9 cellular contexts compared by ENCODE assay signal in genomic region chr14:72513994-72514659, GRCh38.
DNase-seq lines count a peak whose midpoint lies in the region; ATAC-seq and TF ChIP-seq lines count a peak whose summit lies in the region.
"Had no signal": no experiment of that assay in that cellular context is flagged by ENCODE, and none has a peak within 500 bp of the region (broad histone marks: within the 10 kb centered on the region; RNA-seq: fewer than 3 reads in every experiment).

No MANE protein-coding gene starts in this region.

- H3K9me3 Mint-ChIP-seq in activated CD8-positive, alpha-beta T cell treated with anti-CD3 and anti-CD28 coated beads for 36 hours = no peaks in the 10 kb centered on the region
- no peaks in the 10 kb centered on the region for H3K9me3 Mint-ChIP-seq in activated CD4-positive, alpha-beta memory T cell treated with anti-CD3 and anti-CD28 coated beads for 36 hours

- POLR2A ChIA-PET in activated CD8-positive, alpha-beta T cell treated with anti-CD3 and anti-CD28 coated beads for 36 hours (lab: Charles Lee) = no interaction called here
- POLR2A ChIA-PET in activated CD4-positive, alpha-beta memory T cell treated with anti-CD3 and anti-CD28 coated beads for 36 hours (lab: Charles Lee) = no interaction called here

- peak; percentile 42 for DNase-seq in Daoy (ENCODE audit: low read depth)
- DNase-seq in HuH-7 (ENCODE audit: low spot score) = peak; percentile 27
- DNase-seq in activated CD8-positive, alpha-beta T cell treated with anti-CD3 and anti-CD28 coated beads for 36 hours = no peak
- DNase-seq in iPS-NIHi7 (ENCODE audit: extremely low spot score) = peak; percentile 62
- DNase-seq in thyroid gland = peak in 1 of 2 donors; percentile 22
- no peak for DNase-seq in activated CD4-positive, alpha-beta memory T cell treated with anti-CD3 and anti-CD28 coated beads for 36 hours

- no peak for TF ChIP-seq POLR2A in thyroid gland (IDR thresholded peaks at IDR 0.05)

- WGBS in thyroid gland, 2 donors = 44% methylated on average over 9 to 11 of the region's 11 CpGs

- no peak overlapping the region for H3K27ac Mint-ChIP-seq in activated CD8-positive, alpha-beta T cell treated with anti-CD3 and anti-CD28 coated beads for 36 hours
- H3K27ac Mint-ChIP-seq in activated CD4-positive, alpha-beta memory T cell treated with anti-CD3 and anti-CD28 coated beads for 36 hours = no peak overlapping the region

- no peaks in the 10 kb centered on the region for H3K9me3 ChIP-seq in thyroid gland
- H3K9me3 ChIP-seq: neutrophil had no signal

- no peaks in the 10 kb centered on the region for H3K27me3 ChIP-seq in thyroid gland

- no peak overlapping the region for H3K4me3 ChIP-seq in thyroid gland (replicated peaks in 1 of 3)

- H3K36me3 ChIP-seq in thyroid gland = no peaks in the 10 kb centered on the region
- H3K36me3 ChIP-seq: neutrophil had no signal

- peaks cover 15% of the 10 kb centered on the region for H3K27me3 Mint-ChIP-seq in activated CD8-positive, alpha-beta T cell treated with anti-CD3 and anti-CD28 coated beads for 36 hours
- H3K27me3 Mint-ChIP-seq in activated CD4-positive, alpha-beta memory T cell treated with anti-CD3 and anti-CD28 coated beads for 36 hours = peaks cover 6% of the 10 kb centered on the region

- peaks cover 25% of the 10 kb centered on the region for H3K4me1 Mint-ChIP-seq in activated CD8-positive, alpha-beta T cell treated with anti-CD3 and anti-CD28 coated beads for 36 hours (ENCODE audit: low read depth)
- H3K4me1 Mint-ChIP-seq in activated CD4-positive, alpha-beta memory T cell treated with anti-CD3 and anti-CD28 coated beads for 36 hours (ENCODE audit: low read depth) = peaks cover 27% of the 10 kb centered on the region

- intact Hi-C loops in activated CD8-positive, alpha-beta T cell treated with anti-CD3 and anti-CD28 coated beads for 36 hours (cut with micrococcal nuclease) = loop anchor here (10.0 kb wide), 1 partner anchor 201 kb away; no protein-coding TSS in a partner anchor
- intact Hi-C loops in thyroid gland (cut with DNase I) = no loop called here
- intact Hi-C loops in activated CD4-positive, alpha-beta memory T cell treated with anti-CD3 and anti-CD28 coated beads for 36 hours (cut with micrococcal nuclease) = loop anchor here (5.0 kb wide), 1 partner anchor 608 kb away; no protein-coding TSS in a partner anchor

- CTCF ChIA-PET in activated CD8-positive, alpha-beta T cell treated with anti-CD3 and anti-CD28 coated beads for 36 hours (lab: Charles Lee) = interaction anchor here (0.8 to 9.7 kb wide), 29 partner anchors 9 to 434 kb away, joined by 3 to 164 read pairs (median 4); partner anchors contain the start of gene DPF3
- CTCF ChIA-PET in activated CD4-positive, alpha-beta memory T cell treated with anti-CD3 and anti-CD28 coated beads for 36 hours (lab: Charles Lee) = interaction anchor here (0.6 to 9.2 kb wide), 32 partner anchors 9 to 957 kb away, joined by 3 to 278 read pairs (median 5); partner anchors contain the start of gene DPF3

- no peak for ATAC-seq in activated CD8-positive, alpha-beta T cell treated with anti-CD3 and anti-CD28 coated beads for 36 hours
- ATAC-seq in HG02588 (IDR thresholded peaks at IDR 0.05; ENCODE audit: unreplicated experiment) = no peak
- no peak for ATAC-seq in HG03045 (IDR thresholded peaks at IDR 0.05; ENCODE audit: unreplicated experiment)

- peaks cover 12 to 28% of the 10 kb centered on the region in 2 donors for H3K4me1 ChIP-seq in thyroid gland

- peak; percentile 66 for TF ChIP-seq CTCF in activated CD8-positive, alpha-beta T cell treated with anti-CD3 and anti-CD28 coated beads for 36 hours (IDR thresholded peaks at IDR 0.05)
- TF ChIP-seq CTCF in thyroid gland (IDR thresholded peaks at IDR 0.05) = peak; percentile 14 to 71 (median 50)

- no peak overlapping the region for H3K4me3 Mint-ChIP-seq in activated CD8-positive, alpha-beta T cell treated with anti-CD3 and anti-CD28 coated beads for 36 hours
- H3K4me3 Mint-ChIP-seq in activated CD4-positive, alpha-beta memory T cell treated with anti-CD3 and anti-CD28 coated beads for 36 hours = no peak overlapping the region

- H3K36me3 Mint-ChIP-seq in activated CD8-positive, alpha-beta T cell treated with anti-CD3 and anti-CD28 coated beads for 36 hours (ENCODE audit: low read depth) = no peaks in the 10 kb centered on the region
- no peaks in the 10 kb centered on the region for H3K36me3 Mint-ChIP-seq in activated CD4-positive, alpha-beta memory T cell treated with anti-CD3 and anti-CD28 coated beads for 36 hours

- H3K27ac ChIP-seq in thyroid gland = peak overlapping the region; percentile 19 to 73 (median 54)
- H3K27ac ChIP-seq: neutrophil had no signal

Comparison
In these comparisons a context has a peak if more than half of its experiments do, and no peak if none do; other contexts are left out.
1. DNase-seq: peak in Daoy (single experiment), HuH-7 (single experiment) and iPS-NIHi7 (single experiment); none in activated CD8-positive, alpha-beta T cell treated with anti-CD3 and anti-CD28 coated beads for 36 hours (single experiment) and activated CD4-positive, alpha-beta memory T cell treated with anti-CD3 and anti-CD28 coated beads for 36 hours (single experiment).